ENCODE assay signal across 15 cellular contexts in the genomic region with DNA sequence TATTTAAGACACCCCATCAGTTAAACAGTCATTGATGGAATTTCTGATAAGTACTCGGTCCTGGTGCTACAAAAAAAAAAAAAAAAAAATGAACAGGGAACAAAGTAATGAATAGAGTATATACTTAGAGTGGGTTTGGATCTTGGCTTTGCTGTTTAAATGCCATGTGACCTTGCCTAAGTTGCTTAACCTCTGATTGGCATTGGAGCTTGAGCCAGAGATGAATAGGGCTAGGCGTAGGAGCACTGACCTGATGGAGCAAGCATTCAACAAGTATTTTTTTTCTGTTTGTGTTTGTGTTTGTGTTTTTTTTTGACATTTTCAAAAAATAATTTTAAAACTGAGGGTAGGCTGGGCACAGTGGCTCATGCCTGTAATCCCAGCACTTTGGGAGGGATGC. TPM values are rescaled to one million over a fixed set of nuclear protein-coding genes. Genes with fewer than 3 reads are reported as not detected.
"Had no signal": no experiment of that assay in that cellular context is flagged by ENCODE, and none has a peak within 500 bp of the region (broad histone marks: within the 10 kb centered on the region; RNA-seq: fewer than 3 reads in every experiment).

No MANE protein-coding gene starts in this region.

RNA-seq across cellular contexts. Expression of gene FABP2, which starts 37.9 kb away (rescaled TPM):
- total RNA-seq: activated B cell treated with CpG ODN at 0.5 μM for 24 hours; activated CD4-positive, alpha-beta memory T cell treated with anti-CD3 and anti-CD28 coated beads for 36 hours; activated CD4-positive, alpha-beta memory T cell treated with anti-CD3 and anti-CD28 coated beads, Interleukin-2, amount 10 ng/mL, durations not matched to agents 7 days and 5 days; activated CD4-positive, alpha-beta T cell treated with anti-CD3 and anti-CD28 coated beads for 36 hours; activated CD4-positive, alpha-beta T cell treated with anti-CD3 and anti-CD28 coated beads, Interleukin-2, amount 10 ng/mL, durations not matched to agents 24 days and 14 days; activated CD4-positive, alpha-beta T cell treated with anti-CD3 and anti-CD28 coated beads, Interleukin-2, amount 10 ng/mL, durations not matched to agents 7 days and 5 days; activated CD8-positive, alpha-beta memory T cell treated with anti-CD3 and anti-CD28 coated beads for 36 hours; activated CD8-positive, alpha-beta memory T cell treated with anti-CD3 and anti-CD28 coated beads, Interleukin-2, amount 10 ng/mL, durations not matched to agents 7 days and 5 days; activated CD8-positive, alpha-beta T cell treated with anti-CD3 and anti-CD28 coated beads for 36 hours; activated CD8-positive, alpha-beta T cell treated with anti-CD3 and anti-CD28 coated beads, Interleukin-2, amount 10 ng/mL, durations not matched to agents 7 days and 5 days; T-cell; T-helper 1 cell treated with Interleukin-12 subunit alpha and Interleukin-12 subunit beta and Interleukin-4 antibody, amounts not matched to agents 30 ng/mL and 1 ng/mL, for 36 hours; T-helper 17 cell; T-helper 2 cell treated with Interferon-gamma antibody and Interleukin-4, amounts not matched to agents 100 ng/mL and 5 ng/mL, for 36 hours; WTC11 had no signal
